ENCODE assay signal across 10 cellular contexts in genomic region chr9:32350682-32351081, GRCh38. TPM values are rescaled to one million over a fixed set of nuclear protein-coding genes. Genes with fewer than 3 reads are reported as not detected.
A peak's percentile ranks its signal among the peaks of the same experiment; 100 is the strongest.
DNase-seq lines count a peak whose midpoint lies in the region; TF ChIP-seq lines count a peak whose summit lies in the region.
"Had no signal": no experiment of that assay in that cellular context is flagged by ENCODE, and none has a peak within 500 bp of the region (broad histone marks: within the 10 kb centered on the region; RNA-seq: fewer than 3 reads in every experiment).

No MANE protein-coding gene starts in this region.

- no peaks in the 10 kb centered on the region for H3K9me3 ChIP-seq in spleen
- H3K9me3 ChIP-seq: stomach had no signal

- TF ChIP-seq CTCF in NB4 (IDR thresholded peaks at IDR 0.05; ENCODE audit: low read depth, low read length) (peak; percentile 14), astrocyte of the cerebellum (IDR thresholded peaks at IDR 0.05; ENCODE audit: low read depth, low read length, missing control alignments) (peak; percentile 10), spleen (IDR thresholded peaks at IDR 0.05 in 8 of 11, conservative IDR thresholded peaks at IDR 0.05 in 3 of 11) (peak in 2 of 11 experiments; percentile 22 to 38), brain microvascular endothelial cell (IDR thresholded peaks at IDR 0.05; ENCODE audit: low read depth, low read length, missing control alignments) (no peak)

- no peaks in the 10 kb centered on the region for H3K27me3 ChIP-seq in spleen (replicated peaks in 1 of 7)
- H3K27me3 ChIP-seq in brain microvascular endothelial cell (replicated peaks) = peaks cover 2% of the 10 kb centered on the region
- H3K27me3 ChIP-seq: stomach had no signal

- no peaks in the 10 kb centered on the region for H3K36me3 ChIP-seq in spleen
- H3K36me3 ChIP-seq in brain microvascular endothelial cell (replicated peaks) = no peaks in the 10 kb centered on the region
- H3K36me3 ChIP-seq: stomach had no signal

- H3K4me1 ChIP-seq in spleen = no peaks in the 10 kb centered on the region

- in situ Hi-C loops in astrocyte of the cerebellum (cut with HindIII; ENCODE audit: low sequenced_read_pairs) (no loop called here), brain microvascular endothelial cell (cut with HindIII; ENCODE audit: low pct_ligation_motif_present, low sequenced_read_pairs) (no loop called here)

- H3K27ac ChIP-seq in spleen (no peak overlapping the region), caudate nucleus (ENCODE audit: low read depth, low read length) (no peak overlapping the region), brain microvascular endothelial cell (no peak overlapping the region)
- H3K27ac ChIP-seq: stomach had no signal

- DNase-seq in ELR (ENCODE audit: low read depth) (peak; percentile 44), NB4 (ENCODE audit: low read depth) (peak; percentile 72), astrocyte of the cerebellum (ENCODE audit: low read depth) (peak; percentile 19), midbrain (lab: John Stamatoyannopoulos, UW) (peak; percentile 6), spleen (no peak), D341Med (ENCODE audit: low spot score) (no peak), caudate nucleus (lab: John Stamatoyannopoulos, UW) (no peak), brain microvascular endothelial cell (no peak)
- DNase-seq: left colon, stomach had no signal

- intact Hi-C loops in spleen (cut with DNase I; ENCODE audit: low total_unique reads) = loop anchor here (10.0 kb wide), 1 partner anchor 1236 kb away; no protein-coding TSS in a partner anchor

- H3K4me3 ChIP-seq in NB4 (ENCODE audit: low read depth, low read length) (no peak overlapping the region), astrocyte of the cerebellum (ENCODE audit: low read depth, low read length) (no peak overlapping the region), spleen (no peak overlapping the region), brain microvascular endothelial cell (ENCODE audit: low read depth, low read length) (no peak overlapping the region)
- H3K4me3 ChIP-seq: stomach had no signal

- TF ChIP-seq POLR2A in NB4 (IDR thresholded peaks at IDR 0.05; ENCODE audit: extremely low read depth, insufficient read length) = no peak
- TF ChIP-seq POLR2A in spleen (IDR thresholded peaks at IDR 0.05) = no peak

RNA-seq across cellular contexts. Expression of gene ACO1, which starts 33.8 kb away (rescaled TPM):
- total RNA-seq in spleen = 10 to 100 TPM; 16.7 to 20.7 (median 18.8) TPM
- polyA plus RNA-seq in spleen = 1 to 10 TPM; 3.8 to 8.8 (median 5.6) TPM

Comparison
In these comparisons a context has a peak if more than half of its experiments do, and no peak if none do; other contexts are left out.
1. DNase-seq: peak in ELR (single experiment), NB4 (single experiment), astrocyte of the cerebellum (single experiment) and midbrain (single experiment); none in spleen (single experiment), D341Med (single experiment), caudate nucleus (0 of 61) and brain microvascular endothelial cell (single experiment).